8 cellular contexts compared by ENCODE assay signal in genomic region chr3:187741403-187742350, GRCh38. TPM values are rescaled to one million over a fixed set of nuclear protein-coding genes. Genes with fewer than 3 reads are reported as not detected.
A peak's percentile ranks its signal among the peaks of the same experiment; 100 is the strongest.
DNase-seq lines count a peak whose midpoint lies in the region; ATAC-seq, FAIRE-seq and TF ChIP-seq lines count a peak whose summit lies in the region.

No MANE protein-coding gene starts in this region.

- H3K9me3 Mint-ChIP-seq in brain: no peaks in the 10 kb centered on the region

- H3K4me3 ChIP-seq in iPS-18a (ENCODE audit: low read length): peak overlapping the region; percentile 69
- H3K4me3 ChIP-seq in skeletal muscle cell (ENCODE audit: low read depth, low read length): peak overlapping the region; percentile 82

- peak overlapping the region; percentile 90 to 100 (median 95) for H3K4me3 Mint-ChIP-seq in brain

- no peaks in the 10 kb centered on the region for H3K9me3 ChIP-seq in iPS-18a (ENCODE audit: control insufficient read depth, low read depth, low read length)

- FAIRE-seq in G401.6 (lab: Jason Lieb, UNC) (peak; percentile 72), GM19239 (lab: Jason Lieb, UNC) (no peak)

- H3K4me1 Mint-ChIP-seq in brain: peaks cover 66% of the 10 kb centered on the region

- H3K9ac ChIP-seq in iPS-18a (ENCODE audit: low read length): peak overlapping the region; percentile 8

- no peak for ATAC-seq in GM18867 (IDR thresholded peaks at IDR 0.05; ENCODE audit: unreplicated experiment)

- H3K4me1 ChIP-seq in iPS-18a (ENCODE audit: control insufficient read depth, low read depth, low read length): peaks cover 26% of the 10 kb centered on the region

- H3K27ac Mint-ChIP-seq in brain: peak overlapping the region; percentile 65 to 100 (median 87)

- no peak overlapping the region for H3K27ac ChIP-seq in iPS-18a (ENCODE audit: low read length)

- peaks cover 56% of the 10 kb centered on the region for H3K27me3 ChIP-seq in iPS-18a (ENCODE audit: control insufficient read depth, insufficient read depth, low read length)

- peak; percentile 91 to 96 for TF ChIP-seq CTCF in brain (conservative IDR thresholded peaks at IDR 0.05)

- DNase-seq in NCI-H1436 (lab: John Stamatoyannopoulos, UW): peak; percentile 60
- peak; percentile 28 for DNase-seq in T1000 (lab: John Stamatoyannopoulos, UW)
- DNase-seq in skeletal muscle cell (ENCODE audit: low read depth): no peak
- DNase-seq in GM19239 (ENCODE audit: insufficient read length, low spot score): no peak

- peaks cover 43% of the 10 kb centered on the region for H3K27me3 Mint-ChIP-seq in brain

- no peaks in the 10 kb centered on the region for H3K36me3 ChIP-seq in iPS-18a (ENCODE audit: control insufficient read depth, low read depth, low read length)

- H3K36me3 Mint-ChIP-seq in brain: no peaks in the 10 kb centered on the region

RNA-seq across cellular contexts. Expression of gene BCL6, which starts 3.6 kb away (rescaled TPM):
- 30.0 TPM for polyA plus RNA-seq in brain (ENCODE audit: insufficient read depth, low read depth, low replicate concordance)

RNA-seq across cellular contexts. Expression of gene RTP2, which starts 39.3 kb away (rescaled TPM):
- not detected for polyA plus RNA-seq in brain (ENCODE audit: insufficient read depth, low read depth, low replicate concordance)

Comparison
In these comparisons a context has a peak if more than half of its experiments do, and no peak if none do; other contexts are left out.
1. DNase-seq: peak in NCI-H1436 (single experiment) and T1000 (single experiment); none in skeletal muscle cell (single experiment) and GM19239 (single experiment).